Comparison of ENCODE assay signal across 10 cellular contexts in the genomic region with DNA sequence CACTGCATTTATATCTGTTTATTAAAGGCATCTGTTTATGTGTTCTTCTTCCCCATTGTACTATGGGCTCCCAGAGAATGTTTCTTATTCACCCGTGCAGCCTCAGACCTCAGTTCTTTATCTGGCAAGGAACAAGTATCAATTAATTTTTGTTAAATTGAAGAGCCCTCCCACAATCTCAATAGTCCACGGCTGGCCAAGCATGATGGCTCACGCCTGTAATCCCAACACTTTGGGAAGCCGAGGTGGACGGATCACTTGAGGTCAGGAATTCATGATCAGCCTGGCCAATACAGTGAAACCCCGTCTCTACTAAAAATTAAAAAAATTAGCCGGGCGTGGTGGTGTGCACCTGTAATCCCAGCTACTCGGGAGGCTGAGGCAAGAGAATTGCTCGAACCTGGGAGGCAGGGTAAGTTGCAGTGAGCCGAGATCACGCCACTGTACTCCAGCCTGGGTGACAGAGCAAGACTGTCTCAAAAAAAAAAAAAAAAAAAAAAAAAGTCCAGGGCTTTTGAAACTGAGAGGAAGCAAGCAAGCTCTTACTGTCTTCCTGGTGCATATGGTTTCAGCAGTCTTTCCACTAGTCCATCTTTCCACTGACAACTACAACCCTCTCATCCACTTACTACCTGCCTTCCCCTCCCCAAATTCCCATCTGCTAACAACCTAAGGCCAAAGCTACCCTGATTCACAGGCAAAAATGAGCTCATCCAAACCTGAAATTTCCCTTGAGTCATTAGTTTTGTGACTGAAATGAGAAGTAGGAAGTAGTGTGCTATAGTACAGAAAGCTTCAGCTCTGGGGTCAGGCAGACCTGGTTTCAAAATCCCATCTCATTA. TPM values are rescaled to one million over a fixed set of nuclear protein-coding genes. Genes with fewer than 3 reads are reported as not detected.
A peak's percentile ranks its signal among the peaks of the same experiment; 100 is the strongest.
DNase-seq lines count a peak whose midpoint lies in the region; ATAC-seq and TF ChIP-seq lines count a peak whose summit lies in the region.
"Had no signal": no experiment of that assay in that cellular context is flagged by ENCODE, and none has a peak within 500 bp of the region (broad histone marks: within the 10 kb centered on the region; RNA-seq: fewer than 3 reads in every experiment).

No MANE protein-coding gene starts in this region.

- H3K9me3 ChIP-seq in left ventricle myocardium inferior (replicated peaks), result no peaks in the 10 kb centered on the region
- no peaks in the 10 kb centered on the region for H3K9me3 ChIP-seq in upper lobe of left lung
- no peaks in the 10 kb centered on the region for H3K9me3 ChIP-seq in testis

- H3K27me3 Mint-ChIP-seq in activated naive CD8-positive, alpha-beta T cell treated with anti-CD3 and anti-CD28 coated beads, Interleukin-2, amount 50 U/mL, for 24 hours, result peaks cover 4% of the 10 kb centered on the region

- no peaks in the 10 kb centered on the region for H3K9me3 Mint-ChIP-seq in activated naive CD8-positive, alpha-beta T cell treated with anti-CD3 and anti-CD28 coated beads, Interleukin-2, amount 50 U/mL, for 24 hours

- H3K27ac Mint-ChIP-seq in activated naive CD8-positive, alpha-beta T cell treated with anti-CD3 and anti-CD28 coated beads, Interleukin-2, amount 50 U/mL, for 24 hours, result peak overlapping the region; percentile 88

- H3K4me3 Mint-ChIP-seq in activated naive CD8-positive, alpha-beta T cell treated with anti-CD3 and anti-CD28 coated beads, Interleukin-2, amount 50 U/mL, for 24 hours, result peak overlapping the region; percentile 21

- 82 to 84% methylated on average over 12 of the region's 12 CpGs for WGBS in upper lobe of left lung, 2 donors
- WGBS in testis, 2 donors, result 83 to 89% methylated on average over 12 of the region's 12 CpGs

- H3K4me1 ChIP-seq in left ventricle myocardium inferior, result peaks cover 3% of the 10 kb centered on the region
- H3K4me1 ChIP-seq in upper lobe of left lung, result peaks cover 26 to 45% (median 30%) of the 10 kb centered on the region in 4 donors
- H3K4me1 ChIP-seq in testis, result no peaks in the 10 kb centered on the region

- intact Hi-C loops in Right ventricle myocardium superior (cut with DNase I), result no loop called here
- intact Hi-C loops in left ventricle myocardium inferior (cut with micrococcal nuclease), result no loop called here
- intact Hi-C loops in testis (cut with DNase I; ENCODE audit: low total_unique reads), result no loop called here

- no peak for DNase-seq in Right ventricle myocardium superior
- DNase-seq in left ventricle myocardium inferior, result no peak
- peak; percentile 22 for DNase-seq in activated naive CD8-positive, alpha-beta T cell treated with anti-CD3 and anti-CD28 coated beads, Interleukin-2, amount 50 U/mL, for 24 hours
- DNase-seq in upper lobe of left lung, result no peak
- DNase-seq in testis, result no peak
- DNase-seq in dedifferentiated amniotic fluid mesenchymal stem cell (ENCODE audit: extremely low spot score), result no peak
- no peak for DNase-seq in NCI-H345 (lab: John Stamatoyannopoulos, UW)
- DNase-seq: H7 had no signal

- H3K27me3 ChIP-seq in left ventricle myocardium inferior (ENCODE audit: low read depth), result peaks cover 1% of the 10 kb centered on the region
- no peaks in the 10 kb centered on the region for H3K27me3 ChIP-seq in upper lobe of left lung
- no peaks in the 10 kb centered on the region for H3K27me3 ChIP-seq in testis

- TF ChIP-seq POLR2A in upper lobe of left lung (IDR thresholded peaks at IDR 0.05), result no peak
- no peak for TF ChIP-seq POLR2A in testis (IDR thresholded peaks at IDR 0.05)

- H3K4me3 ChIP-seq in left ventricle myocardium inferior, result no peak overlapping the region
- no peak overlapping the region for H3K4me3 ChIP-seq in upper lobe of left lung
- H3K4me3 ChIP-seq in testis, result no peak overlapping the region

- TF ChIP-seq CTCF in left ventricle myocardium inferior (IDR thresholded peaks at IDR 0.05; ENCODE audit: borderline replicate concordance), result no peak
- TF ChIP-seq CTCF in upper lobe of left lung (IDR thresholded peaks at IDR 0.05), result no peak
- TF ChIP-seq CTCF in testis (IDR thresholded peaks at IDR 0.05), result no peak

- no peak for TF ChIP-seq EP300 in upper lobe of left lung (IDR thresholded peaks at IDR 0.05)

- peaks cover 42% of the 10 kb centered on the region for H3K36me3 Mint-ChIP-seq in activated naive CD8-positive, alpha-beta T cell treated with anti-CD3 and anti-CD28 coated beads, Interleukin-2, amount 50 U/mL, for 24 hours (ENCODE audit: low read depth)

- H3K27ac ChIP-seq in left ventricle myocardium inferior (replicated peaks) (no peak overlapping the region), upper lobe of left lung (peak overlapping the region; percentile 18 to 83 (median 58)), testis (no peak overlapping the region)

- H3K4me1 Mint-ChIP-seq in activated naive CD8-positive, alpha-beta T cell treated with anti-CD3 and anti-CD28 coated beads, Interleukin-2, amount 50 U/mL, for 24 hours, result peaks cover 50% of the 10 kb centered on the region

- peak; percentile 18 for ATAC-seq in Right ventricle myocardium superior (ENCODE audit: poor library complexity)
- peak; percentile 70 for ATAC-seq in HG03432 (IDR thresholded peaks at IDR 0.05; ENCODE audit: unreplicated experiment)
- peak; percentile 93 for ATAC-seq in activated naive CD8-positive, alpha-beta T cell treated with anti-CD3 and anti-CD28 coated beads, Interleukin-2, amount 50 U/mL, for 24 hours
- ATAC-seq in upper lobe of left lung (ENCODE audit: low FRiP score in 2 of 2), result peak in 1 of 2 donors; percentile 40

- H3K36me3 ChIP-seq in left ventricle myocardium inferior, result peaks cover 42% of the 10 kb centered on the region
- H3K36me3 ChIP-seq in upper lobe of left lung, result peaks cover 23 to 40% (median 34%) of the 10 kb centered on the region in 4 donors
- no peaks in the 10 kb centered on the region for H3K36me3 ChIP-seq in testis (ENCODE audit: low read depth, missing control alignments)

RNA-seq across cellular contexts. Expression of a gene that starts 2.3 kb away (rescaled TPM):
- total RNA-seq in Right ventricle myocardium superior (7.2 TPM), left ventricle myocardium inferior (3.5 TPM), upper lobe of left lung (100 to 1,000 TPM in 1 of 6 donors, 10 to 100 TPM in 5; 16.0 to 106 (median 66.4) TPM), testis (1 to 10 TPM; 6.3 to 6.4 TPM)
- 10.9 TPM for polyA plus RNA-seq in testis (ENCODE audit: insufficient read depth, low read depth, low replicate concordance)
- total RNA-seq: H7 had no signal
- polyA plus RNA-seq: BJ had no signal

Comparison
In these comparisons a context has a peak if more than half of its experiments do, and no peak if none do; other contexts are left out.
1. H3K27ac ChIP-seq: peak in upper lobe of left lung (4 of 4); none in left ventricle myocardium inferior (single experiment) and testis (0 of 2).